In genomic region chr21:37423103-37423502, GRCh38 we compare ENCODE assay signal across 20 cellular contexts. TPM values are rescaled to one million over a fixed set of nuclear protein-coding genes. Genes with fewer than 3 reads are reported as not detected.
DNase-seq lines count a peak whose midpoint lies in the region; ATAC-seq, FAIRE-seq and TF ChIP-seq lines count a peak whose summit lies in the region.
"Had no signal": no experiment of that assay in that cellular context is flagged by ENCODE, and none has a peak within 500 bp of the region (broad histone marks: within the 10 kb centered on the region; RNA-seq: fewer than 3 reads in every experiment).

No MANE protein-coding gene starts in this region.

- DNase-seq in activated naive CD4-positive, alpha-beta T cell treated with anti-CD3 and anti-CD28 coated beads, Interleukin-2, amount 50 U/mL, for 72 hours (ENCODE audit: low spot score in 2 of 2), result no peak
- DNase-seq in GM23338 (ENCODE audit: low spot score) (peak; percentile 64), K562 (ENCODE audit: extremely low read depth in 1 of 4, low spot score in 3 of 4) (no peak), trophoblast cell (no peak), sciatic nerve (ENCODE audit: low spot score) (no peak), medulla oblongata (ENCODE audit: extremely low spot score) (no peak), PC-9 (no peak)
- DNase-seq: BE2C, DND-41, NCI-H1105 treated with DMSO at 0.1 percent for 48 hours, NCI-H2029 treated with DMSO at 0.1 percent for 48 hours, NCI-H2171, NCI-H524 treated with DMSO at 0.1 percent for 48 hours, NCI-H82, Peyer's patch had no signal

- H3K4me3 ChIP-seq in GM23338 (no peak overlapping the region), K562 (no peak overlapping the region), trophoblast cell (ENCODE audit: low read depth, low read length) (no peak overlapping the region), PC-9 (no peak overlapping the region)
- H3K4me3 ChIP-seq: A549, GM12878, HAP-1, Peyer's patch had no signal

- H3K36me3 Mint-ChIP-seq in activated naive CD4-positive, alpha-beta T cell treated with anti-CD3 and anti-CD28 coated beads, Interleukin-2, amount 50 U/mL, for 24 hours, result peaks cover 22% of the 10 kb centered on the region
- peaks cover 8 to 39% of the 10 kb centered on the region in 2 donors for H3K36me3 Mint-ChIP-seq in activated naive CD4-positive, alpha-beta T cell treated with anti-CD3 and anti-CD28 coated beads, Interleukin-2, amount 50 U/mL, for 72 hours
- peaks cover 36% of the 10 kb centered on the region for H3K36me3 Mint-ChIP-seq in GM23338 (ENCODE audit: low read depth)

- H3K36me3 ChIP-seq in GM23338 (ENCODE audit: insufficient read depth), result no peaks in the 10 kb centered on the region
- H3K36me3 ChIP-seq in K562 (ENCODE audit: control insufficient read depth, insufficient read depth, low read length), result peaks cover 71% of the 10 kb centered on the region
- H3K36me3 ChIP-seq in trophoblast cell (ENCODE audit: control insufficient read depth in 1 of 2, insufficient read depth in 2 of 2, low read length in 2 of 2), result peaks cover 0 to 6% of the 10 kb centered on the region in 2 experiments
- peaks cover 6% of the 10 kb centered on the region for H3K36me3 ChIP-seq in PC-9 (ENCODE audit: low read depth)

- H3K9ac ChIP-seq in K562 (ENCODE audit: insufficient read depth in 1 of 2, low read depth in 2 of 2, low read length in 2 of 2), result no peak overlapping the region
- peak overlapping the region; percentile 58 for H3K9ac ChIP-seq in trophoblast cell (ENCODE audit: low read length)
- H3K9ac ChIP-seq: KMS-11 had no signal

- FAIRE-seq in K562 (lab: Jason Lieb, UNC), result no peak
- FAIRE-seq: A549, GM12878 had no signal

- WGBS in K562 (ENCODE audit: insufficient coverage, low coverage, missing lambda C conversion rate), result 39% methylated on average over 2 of the region's 2 CpGs
- no CpG with 5 or more reads among the region's 2 CpGs for WGBS in trophoblast cell (ENCODE audit: extremely low coverage, insufficient coverage, insufficient read length)

- POLR2A ChIA-PET in K562 (lab: Yijun Ruan, JAX), result interaction anchor here (0.6 to 1.0 kb wide), 4 partner anchors 10 to 420 kb away, joined by 3 to 4 read pairs (median 3); no protein-coding TSS in a partner anchor
- POLR2A ChIA-PET in PC-9 (lab: Charles Lee; ENCODE audit: unreplicated experiment), result no interaction called here

- no peak overlapping the region for H4K12ac ChIP-seq in trophoblast cell (ENCODE audit: low read depth, low read length)

- H3K4me3 Mint-ChIP-seq in activated naive CD4-positive, alpha-beta T cell treated with anti-CD3 and anti-CD28 coated beads, Interleukin-2, amount 50 U/mL, for 24 hours, result no peak overlapping the region
- no peak overlapping the region for H3K4me3 Mint-ChIP-seq in GM23338

- no peak for TF ChIP-seq RAD21 in K562 (CRISPR knock-in tag; conservative IDR thresholded peaks at IDR 0.05 in 1 of 2, IDR thresholded peaks at IDR 0.05 in 1 of 2)

- in situ Hi-C loops in K562 (cut with MboI), result no loop called here

- H2BK5ac ChIP-seq in trophoblast cell (ENCODE audit: low read depth, low read length, poor library complexity), result no peak overlapping the region

- no peak overlapping the region for H3K27ac ChIP-seq in GM23338 (ENCODE audit: low read depth)
- H3K27ac ChIP-seq in K562 (ENCODE audit: extremely low read depth, low read depth, low read length), result no peak overlapping the region
- H3K27ac ChIP-seq in trophoblast cell (ENCODE audit: low read depth, low read length), result no peak overlapping the region
- H3K27ac ChIP-seq in PC-9, result no peak overlapping the region
- H3K27ac ChIP-seq: A549, KMS-11, Peyer's patch had no signal

- H3K4me1 ChIP-seq in GM23338 (ENCODE audit: insufficient read depth) (peaks cover 39% of the 10 kb centered on the region), K562 (replicated peaks in 1 of 2; ENCODE audit: control insufficient read depth in 2 of 2, insufficient read depth in 2 of 2, low read length in 2 of 2) (peaks cover 3 to 33% of the 10 kb centered on the region in 2 experiments), trophoblast cell (ENCODE audit: control insufficient read depth in 1 of 2, insufficient read depth in 2 of 2, low read length in 2 of 2) (no peaks in the 10 kb centered on the region), PC-9 (replicated peaks; ENCODE audit: insufficient read depth) (no peaks in the 10 kb centered on the region)

- no peak for TF ChIP-seq EP300 in K562 (IDR thresholded peaks at IDR 0.05; ENCODE audit: low read length)

- 0 out of 2 replicates have a peak overlapping the region, but pooled peaks have one; percentile 2 for H3K4me2 ChIP-seq in GM23338
- no peak overlapping the region for H3K4me2 ChIP-seq in K562 (ENCODE audit: insufficient read depth, low read length)
- no peak overlapping the region for H3K4me2 ChIP-seq in trophoblast cell (ENCODE audit: low read length)
- no peak overlapping the region for H3K4me2 ChIP-seq in PC-9
- H3K4me2 ChIP-seq: A549, KMS-11 had no signal

- H2AK5ac ChIP-seq in trophoblast cell (ENCODE audit: low read length), result no peak overlapping the region

- no peak for TF ChIP-seq POLR2A in K562 (conservative IDR thresholded peaks at IDR 0.05)

- no peaks in the 10 kb centered on the region for H3K9me2 ChIP-seq in GM23338 (ENCODE audit: insufficient read depth)
- no peaks in the 10 kb centered on the region for H3K9me2 ChIP-seq in PC-9 (ENCODE audit: insufficient read depth)

- H3K9me1 ChIP-seq in K562 (ENCODE audit: control insufficient read depth, insufficient read depth, low read length), result no peaks in the 10 kb centered on the region

- peaks cover 98% of the 10 kb centered on the region for H3K79me2 ChIP-seq in GM23338 (replicated peaks; ENCODE audit: insufficient read depth)
- H3K79me2 ChIP-seq in K562 (ENCODE audit: control insufficient read depth, insufficient read depth, low read length), result peaks cover 97% of the 10 kb centered on the region
- H3K79me2 ChIP-seq in trophoblast cell (ENCODE audit: control insufficient read depth, insufficient read depth, low read length, poor library complexity), result peaks cover 3% of the 10 kb centered on the region
- peaks cover 63% of the 10 kb centered on the region for H3K79me2 ChIP-seq in PC-9 (ENCODE audit: low read depth)

- no peak overlapping the region for H4K8ac ChIP-seq in trophoblast cell (ENCODE audit: low read depth, low read length)

- no peak overlapping the region for H3K23ac ChIP-seq in trophoblast cell (ENCODE audit: low read length)

- H3K4ac ChIP-seq in trophoblast cell (ENCODE audit: low read depth, low read length), result no peak overlapping the region

- intact Hi-C loops in K562 (cut with micrococcal nuclease), result no loop called here
- intact Hi-C loops in sciatic nerve (cut with DNase I), result no loop called here
- intact Hi-C loops in PC-9 (cut with micrococcal nuclease; ENCODE audit: unreplicated experiment), result no loop called here

- H3K27me3 ChIP-seq in GM23338 (ENCODE audit: insufficient read depth) (no peaks in the 10 kb centered on the region), K562 (ENCODE audit: control insufficient read depth in 2 of 2, insufficient read depth in 2 of 2, low read length in 2 of 2) (no peaks in the 10 kb centered on the region), trophoblast cell (ENCODE audit: insufficient read depth, low read length) (no peaks in the 10 kb centered on the region), PC-9 (ENCODE audit: insufficient read depth, low read depth) (no peaks in the 10 kb centered on the region)
- H3K27me3 ChIP-seq: BE2C, Peyer's patch had no signal

- no peak overlapping the region for H2AFZ ChIP-seq in GM23338
- no peak overlapping the region for H2AFZ ChIP-seq in K562 (ENCODE audit: low read depth, low read length)
- H2AFZ ChIP-seq in trophoblast cell (ENCODE audit: insufficient read depth, low read length, poor library complexity), result no peak overlapping the region
- no peak overlapping the region for H2AFZ ChIP-seq in PC-9

- no peak overlapping the region for H4K91ac ChIP-seq in trophoblast cell (ENCODE audit: low read depth, low read length)

- BruUV-seq in K562 (replicated peaks; lab: Mats Ljungman, UMichigan) (no TSS peak), PC-9 (replicated peaks; lab: Mats Ljungman, UMichigan) (no TSS peak)

- H4K20me1 ChIP-seq in GM23338 (replicated peaks; ENCODE audit: insufficient read depth) (peaks cover 39% of the 10 kb centered on the region), K562 (replicated peaks; ENCODE audit: control insufficient read depth, insufficient read depth, low read length) (no peaks in the 10 kb centered on the region), PC-9 (ENCODE audit: insufficient read depth) (peaks cover 3% of the 10 kb centered on the region; the same call in 1 of the 2 replicates)

- no peak overlapping the region for H3K18ac ChIP-seq in trophoblast cell (ENCODE audit: low read length)

- no peak overlapping the region for H3K14ac ChIP-seq in trophoblast cell (ENCODE audit: low read length)

- H3K79me1 ChIP-seq in trophoblast cell (ENCODE audit: low read length), result no peaks in the 10 kb centered on the region

- CTCF ChIA-PET in K562 (lab: Yijun Ruan, JAX; ENCODE audit: low intra/inter-chr PET ratio), result no interaction called here
- CTCF ChIA-PET in PC-9 (lab: Charles Lee), result interaction anchor here (0.5 kb wide), 1 partner anchor 412 kb away, joined by 8 read pairs; no protein-coding TSS in a partner anchor

- H2BK120ac ChIP-seq in trophoblast cell (ENCODE audit: insufficient read depth, low read length, poor library complexity), result no peak overlapping the region

- TF ChIP-seq CTCF in GM23338 (conservative IDR thresholded peaks at IDR 0.05; ENCODE audit: low read depth in 2 of 2) (no peak), K562 (IDR thresholded peaks at IDR 0.05 in 2 of 3, conservative IDR thresholded peaks at IDR 0.05 in 1 of 3; ENCODE audit: insufficient read depth in 2 of 3, low read depth in 1 of 3, low read length in 3 of 3) (no peak), PC-9 (conservative IDR thresholded peaks at IDR 0.05) (no peak)

- no peak for ATAC-seq in activated naive CD4-positive, alpha-beta T cell treated with anti-CD3 and anti-CD28 coated beads, Interleukin-2, amount 50 U/mL, for 72 hours
- ATAC-seq in GM23338 (peak; percentile 82), K562 (no peak), sciatic nerve (no peak)
- ATAC-seq: A549, GM12878 had no signal

- H3K9me3 Mint-ChIP-seq in activated naive CD4-positive, alpha-beta T cell treated with anti-CD3 and anti-CD28 coated beads, Interleukin-2, amount 50 U/mL, for 24 hours, result no peaks in the 10 kb centered on the region
- peaks cover 0 to 9% of the 10 kb centered on the region in 2 donors for H3K9me3 Mint-ChIP-seq in activated naive CD4-positive, alpha-beta T cell treated with anti-CD3 and anti-CD28 coated beads, Interleukin-2, amount 50 U/mL, for 72 hours
- H3K9me3 Mint-ChIP-seq in GM23338, result peaks cover 9% of the 10 kb centered on the region

- no peaks in the 10 kb centered on the region for H3K9me3 ChIP-seq in K562 (replicated peaks; ENCODE audit: control insufficient read depth, insufficient read depth, low read depth, low read length)
- H3K9me3 ChIP-seq in trophoblast cell (ENCODE audit: insufficient read depth, low read depth, low read length), result peaks cover 2% of the 10 kb centered on the region
- no peaks in the 10 kb centered on the region for H3K9me3 ChIP-seq in PC-9 (ENCODE audit: insufficient read depth, low read depth)
- H3K9me3 ChIP-seq: A549, BE2C, HAP-1, Peyer's patch had no signal

- H3K27ac Mint-ChIP-seq in activated naive CD4-positive, alpha-beta T cell treated with anti-CD3 and anti-CD28 coated beads, Interleukin-2, amount 50 U/mL, for 24 hours, result peak overlapping the region; percentile 19
- H3K27ac Mint-ChIP-seq in activated naive CD4-positive, alpha-beta T cell treated with anti-CD3 and anti-CD28 coated beads, Interleukin-2, amount 50 U/mL, for 72 hours, result no peak overlapping the region
- 0 out of 2 replicates have a peak overlapping the region, but pooled peaks have one; percentile 2 for H3K27ac Mint-ChIP-seq in GM23338

- no peaks in the 10 kb centered on the region for H3F3A ChIP-seq in GM23338 (replicated peaks; ENCODE audit: low read depth)
- peaks cover 7% of the 10 kb centered on the region; the same call in 1 of the 2 replicates for H3F3A ChIP-seq in PC-9 (ENCODE audit: insufficient read depth, low read depth)

- no peak overlapping the region for H2BK12ac ChIP-seq in trophoblast cell (ENCODE audit: low read length)

- H3K27me3 Mint-ChIP-seq in activated naive CD4-positive, alpha-beta T cell treated with anti-CD3 and anti-CD28 coated beads, Interleukin-2, amount 50 U/mL, for 24 hours, result no peaks in the 10 kb centered on the region
- H3K27me3 Mint-ChIP-seq in GM23338 (ENCODE audit: insufficient read depth, low read depth, poor library complexity), result peaks cover 2% of the 10 kb centered on the region

- H3K4me1 Mint-ChIP-seq in activated naive CD4-positive, alpha-beta T cell treated with anti-CD3 and anti-CD28 coated beads, Interleukin-2, amount 50 U/mL, for 24 hours, result peaks cover 78% of the 10 kb centered on the region
- peaks cover 48% of the 10 kb centered on the region for H3K4me1 Mint-ChIP-seq in GM23338

RNA-seq across cellular contexts. Expression of gene DYRK1A, which starts 56.5 kb away (rescaled TPM):
- total RNA-seq in activated naive CD4-positive, alpha-beta T cell treated with anti-CD3 and anti-CD28 coated beads, Interleukin-2, amount 50 U/mL, for 72 hours, result 10 to 100 TPM; 65.5 to 87.9 TPM
- total RNA-seq in GM23338 (2014; rRNA removed; shearing (Covaris generic)), result 82.9 and 84.7 TPM in 2 replicates
- polyA plus RNA-seq in GM23338 (2016; fragmentation: Nextera tagmentation; extraction: Ambion mirVana), result 10.3 and 11.0 TPM in 2 replicates
- 104 and 251 TPM in 2 replicates for total RNA-seq in K562 (2011; cell fraction: chromatin; rRNA removed; ENCODE audit: low replicate concordance)
- 52.7 and 60.7 TPM in 2 replicates for total RNA-seq in K562 (2011; cell fraction: nucleolus; rRNA removed)
- total RNA-seq in K562 (2011; cell fraction: nucleoplasm; rRNA removed), result 126 and 183 TPM in 2 replicates
- total RNA-seq in K562 (2014; rRNA removed), result 40.2 and 42.3 TPM in 2 replicates
- total RNA-seq in K562 (2014; rRNA removed; fragmentation: Illumina TruSeq; extraction: Trizol), result 58.9 and 66.8 TPM in 2 replicates
- 55.3 and 57.7 TPM in 2 replicates for total RNA-seq in K562 (2015; rRNA removed; fragmentation: Illumina TruSeq; extraction: Trizol)
- 55.8 and 64.8 TPM in 2 replicates for total RNA-seq in K562 (2021)
- 59.9 and 65.9 TPM in 2 replicates for polyA plus RNA-seq in K562 (2011; rRNA removed)
- polyA plus RNA-seq in K562 (2011; cell fraction: cytosol; rRNA removed), result 49.8 and 58.2 TPM in 2 replicates
- polyA plus RNA-seq in K562 (2011; cell fraction: nucleus; rRNA removed), result 116 and 121 TPM in 2 replicates
- polyA plus RNA-seq in K562 (2012), result 20.9 and 26.2 TPM in 2 replicates
- polyA plus RNA-seq in K562 (2014; fragmentation: Illumina TruSeq; extraction: Trizol), result 35.5 and 36.5 TPM in 2 replicates
- 10 to 100 TPM in 1 of 2 experiments, 1 to 10 TPM in 1; 3.7 to 13.2 TPM for polyA plus RNA-seq in K562 (2014; fragmentation: Nextera tagmentation; extraction: Ambion mirVana)
- 29.1 and 32.7 TPM in 2 replicates for polyA plus RNA-seq in K562 (2014; rRNA removed)
- 174 and 176 TPM in 2 replicates for polyA minus RNA-seq in K562 (2011; rRNA and poly(A)+ RNA removed)
- polyA minus RNA-seq in K562 (2011; cell fraction: cytosol; rRNA and poly(A)+ RNA removed), result 62.1 and 76.3 TPM in 2 replicates
- 102 and 169 TPM in 2 replicates for polyA minus RNA-seq in K562 (2011; cell fraction: nucleus; rRNA and poly(A)+ RNA removed)
- 25.1 and 25.7 TPM in 2 replicates for polyA plus RNA-seq in trophoblast cell (2013)
- 77.6 TPM for total RNA-seq in sciatic nerve
- total RNA-seq in PC-9 (2021), result 33.7 and 35.5 TPM in 2 replicates

Comparison
In these comparisons a context has a peak if more than half of its experiments do, and no peak if none do; other contexts are left out.
1. H3K27ac Mint-ChIP-seq: peak in activated naive CD4-positive, alpha-beta T cell treated with anti-CD3 and anti-CD28 coated beads, Interleukin-2, amount 50 U/mL, for 24 hours (single experiment) and GM23338 (single experiment); none in activated naive CD4-positive, alpha-beta T cell treated with anti-CD3 and anti-CD28 coated beads, Interleukin-2, amount 50 U/mL, for 72 hours (0 of 2).